In the genomic region with DNA sequence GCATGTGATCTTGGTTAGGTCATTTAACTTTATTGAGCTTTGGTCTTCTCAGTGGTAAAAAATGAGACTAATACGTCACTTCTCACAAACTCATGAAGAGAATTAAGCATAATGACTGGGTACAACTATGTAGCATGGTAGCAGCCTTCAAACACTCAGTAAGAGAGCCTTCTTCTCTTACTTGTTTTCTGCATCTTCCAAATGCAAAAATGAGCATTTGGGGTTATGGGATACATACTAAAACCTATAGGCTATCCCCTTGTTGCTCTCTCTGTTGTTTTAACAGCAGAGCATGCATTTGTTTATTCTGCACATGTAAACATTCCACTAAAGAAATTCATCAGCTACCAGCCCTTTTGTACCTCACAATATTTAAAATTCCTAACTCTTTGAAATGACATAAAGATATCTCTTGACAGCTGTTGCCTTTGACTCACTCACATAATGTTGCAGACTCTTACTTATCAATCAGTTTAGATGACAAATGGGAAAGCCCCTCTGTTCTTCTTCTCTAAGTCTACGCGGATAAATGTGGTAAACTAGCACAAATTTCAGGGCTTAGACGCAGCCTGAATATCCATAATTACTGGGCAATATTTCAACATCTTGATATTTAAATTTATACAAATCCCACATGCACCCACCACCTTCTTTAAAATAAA, we compare ENCODE assay signal across 15 cellular contexts.
DNase-seq lines count a peak whose midpoint lies in the region; ATAC-seq and TF ChIP-seq lines count a peak whose summit lies in the region.
"Had no signal": no experiment of that assay in that cellular context is flagged by ENCODE, and none has a peak within 500 bp of the region (broad histone marks: within the 10 kb centered on the region; RNA-seq: fewer than 3 reads in every experiment).

No MANE protein-coding gene starts in this region.

- no peak for TF ChIP-seq CTCF in foreskin keratinocyte (conservative IDR thresholded peaks at IDR 0.05)

- intact Hi-C loops in activated naive CD4-positive, alpha-beta T cell treated with anti-CD3 and anti-CD28 coated beads for 36 hours (cut with micrococcal nuclease): loop anchor here (1.0 to 10.0 kb wide), 4 partner anchors 103 to 1115 kb away; no protein-coding TSS in a partner anchor
- intact Hi-C loops in activated T-helper 2 cell treated with anti-CD3 and anti-CD28 coated beads, Interferon-gamma antibody, Interleukin-2, Interleukin-4, amounts not matched to agents 10 μg/mL and 5 μg/mL and 100 μg/mL, durations not matched to agents 14 hours and 24 hours and 36 hours (cut with micrococcal nuclease): loop anchor here (1.0 kb wide), 1 partner anchor 11 kb away; no protein-coding TSS in a partner anchor

- H3K27me3 ChIP-seq in foreskin keratinocyte: peaks cover 4% of the 10 kb centered on the region
- H3K27me3 ChIP-seq: BLaER1 had no signal

- ATAC-seq in foreskin keratinocyte: no peak
- ATAC-seq: GM23338, HCT116 had no signal

- peak; percentile 8 for DNase-seq in DMS53 (lab: John Stamatoyannopoulos, UW)
- DNase-seq in DMS53 treated with DMSO at 0.1 percent for 48 hours (lab: John Stamatoyannopoulos, UW; ENCODE audit: unreplicated experiment): no peak
- DNase-seq in activated naive CD4-positive, alpha-beta T cell treated with anti-CD3 and anti-CD28 coated beads for 36 hours: no peak
- no peak for DNase-seq in activated T-helper 2 cell treated with anti-CD3 and anti-CD28 coated beads, Interferon-gamma antibody, Interleukin-2, Interleukin-4, amounts not matched to agents 10 μg/mL and 5 μg/mL and 100 μg/mL, durations not matched to agents 14 hours and 24 hours and 36 hours (ENCODE audit: low spot score)
- DNase-seq in dermis blood vessel endothelial cell: no peak
- DNase-seq in foreskin keratinocyte: no peak
- DNase-seq: GDM1, NCI-H226, NCI-H524 treated with DMSO at 0.1 percent for 48 hours had no signal

- no peaks in the 10 kb centered on the region for H3K4me1 ChIP-seq in foreskin keratinocyte

- no peak overlapping the region for H3K4me3 Mint-ChIP-seq in activated naive CD4-positive, alpha-beta T cell treated with anti-CD3 and anti-CD28 coated beads, Interleukin-2, amount 50 U/mL, for 24 hours
- no peak overlapping the region for H3K4me3 Mint-ChIP-seq in activated naive CD4-positive, alpha-beta T cell treated with anti-CD3 and anti-CD28 coated beads for 36 hours
- no peak overlapping the region for H3K4me3 Mint-ChIP-seq in activated T-helper 2 cell treated with anti-CD3 and anti-CD28 coated beads, Interferon-gamma antibody, Interleukin-2, Interleukin-4, amounts not matched to agents 10 μg/mL and 5 μg/mL and 100 μg/mL, durations not matched to agents 14 hours and 24 hours and 36 hours (ENCODE audit: low read depth)
- H3K4me3 Mint-ChIP-seq in stimulated activated naive CD8-positive, alpha-beta T cell treated with anti-CD3 and anti-CD28 coated beads, Interleukin-15, Interleukin-2, amounts not matched to agents 100 ng/mL and 50 ng/mL, for 24 hours: no peak overlapping the region
- H3K4me3 Mint-ChIP-seq: GM23338 had no signal

- H3K9me3 Mint-ChIP-seq in activated naive CD4-positive, alpha-beta T cell treated with anti-CD3 and anti-CD28 coated beads, Interleukin-2, amount 50 U/mL, for 24 hours: no peaks in the 10 kb centered on the region
- no peaks in the 10 kb centered on the region for H3K9me3 Mint-ChIP-seq in activated naive CD4-positive, alpha-beta T cell treated with anti-CD3 and anti-CD28 coated beads for 36 hours
- no peaks in the 10 kb centered on the region for H3K9me3 Mint-ChIP-seq in activated T-helper 2 cell treated with anti-CD3 and anti-CD28 coated beads, Interferon-gamma antibody, Interleukin-2, Interleukin-4, amounts not matched to agents 10 μg/mL and 5 μg/mL and 100 μg/mL, durations not matched to agents 14 hours and 24 hours and 36 hours
- H3K9me3 Mint-ChIP-seq in stimulated activated naive CD8-positive, alpha-beta T cell treated with anti-CD3 and anti-CD28 coated beads, Interleukin-15, Interleukin-2, amounts not matched to agents 100 ng/mL and 50 ng/mL, for 24 hours: no peaks in the 10 kb centered on the region
- H3K9me3 Mint-ChIP-seq: GM23338 had no signal

- CTCF ChIA-PET in activated naive CD4-positive, alpha-beta T cell treated with anti-CD3 and anti-CD28 coated beads for 36 hours (lab: Charles Lee): interaction anchor here (0.9 to 1.2 kb wide), 2 partner anchors 14 to 92 kb away, joined by 3 to 5 read pairs; no protein-coding TSS in a partner anchor

- no peaks in the 10 kb centered on the region for H3K36me3 Mint-ChIP-seq in activated naive CD4-positive, alpha-beta T cell treated with anti-CD3 and anti-CD28 coated beads, Interleukin-2, amount 50 U/mL, for 24 hours
- peaks cover 4% of the 10 kb centered on the region for H3K36me3 Mint-ChIP-seq in activated naive CD4-positive, alpha-beta T cell treated with anti-CD3 and anti-CD28 coated beads for 36 hours (ENCODE audit: low read depth)
- H3K36me3 Mint-ChIP-seq in activated T-helper 2 cell treated with anti-CD3 and anti-CD28 coated beads, Interferon-gamma antibody, Interleukin-2, Interleukin-4, amounts not matched to agents 10 μg/mL and 5 μg/mL and 100 μg/mL, durations not matched to agents 14 hours and 24 hours and 36 hours (ENCODE audit: low read depth): peaks cover 10% of the 10 kb centered on the region
- H3K36me3 Mint-ChIP-seq in stimulated activated naive CD8-positive, alpha-beta T cell treated with anti-CD3 and anti-CD28 coated beads, Interleukin-15, Interleukin-2, amounts not matched to agents 100 ng/mL and 50 ng/mL, for 24 hours (ENCODE audit: low read depth): no peaks in the 10 kb centered on the region

- H3K27me3 Mint-ChIP-seq in activated naive CD4-positive, alpha-beta T cell treated with anti-CD3 and anti-CD28 coated beads, Interleukin-2, amount 50 U/mL, for 24 hours: no peaks in the 10 kb centered on the region
- no peaks in the 10 kb centered on the region for H3K27me3 Mint-ChIP-seq in activated naive CD4-positive, alpha-beta T cell treated with anti-CD3 and anti-CD28 coated beads for 36 hours (ENCODE audit: low read depth)
- no peaks in the 10 kb centered on the region for H3K27me3 Mint-ChIP-seq in activated T-helper 2 cell treated with anti-CD3 and anti-CD28 coated beads, Interferon-gamma antibody, Interleukin-2, Interleukin-4, amounts not matched to agents 10 μg/mL and 5 μg/mL and 100 μg/mL, durations not matched to agents 14 hours and 24 hours and 36 hours (ENCODE audit: low read depth)
- H3K27me3 Mint-ChIP-seq in stimulated activated naive CD8-positive, alpha-beta T cell treated with anti-CD3 and anti-CD28 coated beads, Interleukin-15, Interleukin-2, amounts not matched to agents 100 ng/mL and 50 ng/mL, for 24 hours: no peaks in the 10 kb centered on the region

- H3K4me1 Mint-ChIP-seq in activated naive CD4-positive, alpha-beta T cell treated with anti-CD3 and anti-CD28 coated beads, Interleukin-2, amount 50 U/mL, for 24 hours: peaks cover 78% of the 10 kb centered on the region
- H3K4me1 Mint-ChIP-seq in activated naive CD4-positive, alpha-beta T cell treated with anti-CD3 and anti-CD28 coated beads for 36 hours (ENCODE audit: low read depth): peaks cover 75% of the 10 kb centered on the region
- peaks cover 70% of the 10 kb centered on the region for H3K4me1 Mint-ChIP-seq in activated T-helper 2 cell treated with anti-CD3 and anti-CD28 coated beads, Interferon-gamma antibody, Interleukin-2, Interleukin-4, amounts not matched to agents 10 μg/mL and 5 μg/mL and 100 μg/mL, durations not matched to agents 14 hours and 24 hours and 36 hours (ENCODE audit: low read depth)
- H3K4me1 Mint-ChIP-seq in stimulated activated naive CD8-positive, alpha-beta T cell treated with anti-CD3 and anti-CD28 coated beads, Interleukin-15, Interleukin-2, amounts not matched to agents 100 ng/mL and 50 ng/mL, for 24 hours (ENCODE audit: low read depth): peaks cover 76% of the 10 kb centered on the region

- no peak overlapping the region for H3K27ac ChIP-seq in foreskin keratinocyte
- H3K27ac ChIP-seq: 22Rv1, BLaER1 had no signal

- peak overlapping the region; percentile 1 for H3K27ac Mint-ChIP-seq in activated naive CD4-positive, alpha-beta T cell treated with anti-CD3 and anti-CD28 coated beads, Interleukin-2, amount 50 U/mL, for 24 hours
- no peak overlapping the region for H3K27ac Mint-ChIP-seq in activated naive CD4-positive, alpha-beta T cell treated with anti-CD3 and anti-CD28 coated beads for 36 hours
- H3K27ac Mint-ChIP-seq in activated T-helper 2 cell treated with anti-CD3 and anti-CD28 coated beads, Interferon-gamma antibody, Interleukin-2, Interleukin-4, amounts not matched to agents 10 μg/mL and 5 μg/mL and 100 μg/mL, durations not matched to agents 14 hours and 24 hours and 36 hours: peak overlapping the region; percentile 2
- H3K27ac Mint-ChIP-seq in stimulated activated naive CD8-positive, alpha-beta T cell treated with anti-CD3 and anti-CD28 coated beads, Interleukin-15, Interleukin-2, amounts not matched to agents 100 ng/mL and 50 ng/mL, for 24 hours: peak overlapping the region; percentile 10
- H3K27ac Mint-ChIP-seq: GM23338 had no signal
